Comparison of ENCODE assay signal across 17 cellular contexts in the genomic region with DNA sequence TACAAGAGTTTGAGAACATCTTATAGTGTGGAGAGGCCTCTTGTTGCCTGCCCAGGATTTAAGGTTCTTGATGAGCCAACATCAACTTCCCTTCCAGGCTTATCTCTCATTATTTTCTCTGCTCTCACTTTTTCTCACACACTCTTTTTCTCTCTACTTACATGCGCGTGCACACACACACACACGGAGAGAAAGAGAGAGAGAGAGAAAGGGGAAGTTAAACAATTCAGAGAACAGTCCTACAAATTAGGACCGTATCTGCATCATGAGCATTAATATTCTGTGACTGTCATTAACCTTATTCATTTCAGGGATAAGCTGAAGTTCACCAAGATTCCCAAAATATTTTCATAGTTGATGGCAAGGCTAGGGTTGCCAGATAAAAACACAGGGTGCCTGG.
"Had no signal": no experiment of that assay in that cellular context is flagged by ENCODE, and none has a peak within 500 bp of the region (broad histone marks: within the 10 kb centered on the region; RNA-seq: fewer than 3 reads in every experiment).

No MANE protein-coding gene starts in this region.

- H3K36me3 Mint-ChIP-seq: naive thymus-derived CD8-positive, alpha-beta T cell; stimulated activated effector memory CD8-positive, alpha-beta T cell treated with anti-CD3 and anti-CD28 coated beads, Interleukin-12 subunit alpha, Interleukin-12 subunit beta, amount 100 ng/mL, for 72 hours had no signal

- H3K27me3 ChIP-seq: heart left ventricle, neutrophil, right lobe of liver, testis, tibial nerve had no signal

- DNase-seq: dermis blood vessel endothelial cell; foreskin keratinocyte; heart left ventricle; hippocampal formation; kidney glomerular epithelial cell; mucosa of descending colon; naive thymus-derived CD8-positive, alpha-beta T cell; psoas muscle; retina; right lobe of liver; stimulated activated CD4-positive, alpha-beta T cell treated with anti-CD3 and anti-CD28 coated beads, Interleukin-4, amount 100 ng/mL, for 1 hour; stimulated activated CD8-positive, alpha-beta memory T cell treated with anti-CD3 and anti-CD28 coated beads, Interleukin-4, amount 100 ng/mL, for 48 hours; stimulated activated naive CD8-positive, alpha-beta T cell treated with anti-CD3 and anti-CD28 coated beads, Interleukin-15, amount 100 ng/mL, for 72 hours; testis had no signal

- H3K4me1 Mint-ChIP-seq: stimulated activated effector memory CD8-positive, alpha-beta T cell treated with anti-CD3 and anti-CD28 coated beads, Interleukin-12 subunit alpha, Interleukin-12 subunit beta, amount 100 ng/mL, for 72 hours; stimulated activated naive CD8-positive, alpha-beta T cell treated with anti-CD3 and anti-CD28 coated beads, Interleukin-15, amount 100 ng/mL, for 72 hours had no signal

- H3K9me3 Mint-ChIP-seq: stimulated activated effector memory CD8-positive, alpha-beta T cell treated with anti-CD3 and anti-CD28 coated beads, Interleukin-12 subunit alpha, Interleukin-12 subunit beta, amount 100 ng/mL, for 72 hours had no signal

- H3K27ac ChIP-seq: foreskin keratinocyte, heart left ventricle, neutrophil, psoas muscle, right lobe of liver, testis, tibial nerve had no signal

- H3K4me1 ChIP-seq: foreskin keratinocyte, psoas muscle, right lobe of liver, testis had no signal

- H3K27ac Mint-ChIP-seq: naive thymus-derived CD8-positive, alpha-beta T cell; stimulated activated effector memory CD8-positive, alpha-beta T cell treated with anti-CD3 and anti-CD28 coated beads, Interleukin-12 subunit alpha, Interleukin-12 subunit beta, amount 100 ng/mL, for 72 hours had no signal

- H3K4me3 Mint-ChIP-seq: naive thymus-derived CD8-positive, alpha-beta T cell; stimulated activated effector memory CD8-positive, alpha-beta T cell treated with anti-CD3 and anti-CD28 coated beads, Interleukin-12 subunit alpha, Interleukin-12 subunit beta, amount 100 ng/mL, for 72 hours; stimulated activated naive CD8-positive, alpha-beta T cell treated with anti-CD3 and anti-CD28 coated beads, Interleukin-15, amount 100 ng/mL, for 72 hours had no signal

- H3K4me3 ChIP-seq: heart left ventricle, mucosa of descending colon, psoas muscle, right lobe of liver, testis, tibial nerve had no signal

- H3K9me3 ChIP-seq: mucosa of descending colon, neutrophil, psoas muscle, right lobe of liver, testis, tibial nerve had no signal

- H3K36me3 ChIP-seq: heart left ventricle, neutrophil, right lobe of liver, tibial nerve had no signal
